In genomic region chr1:109392037-109392787, GRCh38 we compare ENCODE assay signal across 1 cellular context.
TF ChIP-seq lines count a peak whose summit lies in the region.

No MANE protein-coding gene starts in this region.

TF ChIP-seq in WTC11, 78 proteins besides CTCF, POLR2A, EP300 and RAD21 (continued from another document):
- no peak for TF ChIP-seq FOXP4 (CRISPR knock-in tag; IDR thresholded peaks at IDR 0.05)
